Comparison of ENCODE assay signal across 8 cellular contexts in genomic region chr11:44564653-44565007, GRCh38. TPM values are rescaled to one million over a fixed set of nuclear protein-coding genes. Genes with fewer than 3 reads are reported as not detected.
A peak's percentile ranks its signal among the peaks of the same experiment; 100 is the strongest.
DNase-seq lines count a peak whose midpoint lies in the region; ATAC-seq and TF ChIP-seq lines count a peak whose summit lies in the region.

No MANE protein-coding gene starts in this region.

- peak overlapping the region; percentile 96 to 99 for H3K27ac ChIP-seq in prostate gland

- TF ChIP-seq POLR2A in prostate gland (IDR thresholded peaks at IDR 0.05) = no peak

- H3K4me3 Mint-ChIP-seq in activated T-helper 17 cell treated with anti-CD3 and anti-CD28 coated beads, Interleukin-2, amount 50 U/mL, for 72 hours = peak overlapping the region; percentile 91

- no peak for TF ChIP-seq CTCF in prostate gland (IDR thresholded peaks at IDR 0.05)

- intact Hi-C loops in left cardiac atrium (cut with DNase I) (loop anchor here (5.0 to 10.0 kb wide), 2 partner anchors 348 to 350 kb away; no protein-coding TSS in a partner anchor), prostate gland (cut with DNase I) (loop anchor here (2.0 to 10.0 kb wide), 3 partner anchors 28 to 333 kb away; partner anchors contain the start of gene TSPAN18)

- H3K36me3 Mint-ChIP-seq in activated T-helper 17 cell treated with anti-CD3 and anti-CD28 coated beads, Interleukin-2, amount 50 U/mL, for 72 hours (ENCODE audit: low read depth) = peaks cover 41% of the 10 kb centered on the region

- H3K9me3 ChIP-seq in prostate gland = no peaks in the 10 kb centered on the region

- no peaks in the 10 kb centered on the region for H3K27me3 Mint-ChIP-seq in activated T-helper 17 cell treated with anti-CD3 and anti-CD28 coated beads, Interleukin-2, amount 50 U/mL, for 72 hours

- H3K4me3 ChIP-seq in prostate gland = peak overlapping the region; percentile 38 to 51

- DNase-seq in SHP77 (lab: John Stamatoyannopoulos, UW) (peak; percentile 36 to 58), SHP77 treated with DMSO at 0.1 percent for 48 hours (lab: John Stamatoyannopoulos, UW) (no peak), NCI-H128 (lab: John Stamatoyannopoulos, UW; ENCODE audit: unreplicated experiment) (peak; percentile 70), left cardiac atrium (peak; percentile 88), prostate gland (ENCODE audit: low spot score) (peak; percentile 92)

- H3K4me1 Mint-ChIP-seq in activated T-helper 17 cell treated with anti-CD3 and anti-CD28 coated beads, Interleukin-2, amount 50 U/mL, for 72 hours = peaks cover 15% of the 10 kb centered on the region

- H3K4me1 ChIP-seq in prostate gland (replicated peaks) = peaks cover 8% of the 10 kb centered on the region

- H3K27ac Mint-ChIP-seq in activated T-helper 17 cell treated with anti-CD3 and anti-CD28 coated beads, Interleukin-2, amount 50 U/mL, for 72 hours = peak overlapping the region; percentile 33

- 6% methylated on average over 8 of the region's 8 CpGs for WGBS in prostate gland

- H3K36me3 ChIP-seq in prostate gland = no peaks in the 10 kb centered on the region

- no peaks in the 10 kb centered on the region for H3K9me3 Mint-ChIP-seq in activated T-helper 17 cell treated with anti-CD3 and anti-CD28 coated beads, Interleukin-2, amount 50 U/mL, for 72 hours

- H3K27me3 ChIP-seq in prostate gland (replicated peaks; ENCODE audit: insufficient read depth) = no peaks in the 10 kb centered on the region

- no peak for ATAC-seq in activated T-helper 17 cell treated with anti-CD3 and anti-CD28 coated beads, Interleukin-2, amount 50 U/mL, for 72 hours (replicated peaks)
- peak; percentile 52 to 72 for ATAC-seq in left cardiac atrium
- ATAC-seq in GM18498 (IDR thresholded peaks at IDR 0.05; ENCODE audit: unreplicated experiment) = no peak
- ATAC-seq in GM18519 (IDR thresholded peaks at IDR 0.05; ENCODE audit: low FRiP score, unreplicated experiment) = no peak

RNA-seq across cellular contexts. Expression of gene CD82, which starts 0.8 kb away (rescaled TPM):
- total RNA-seq in activated T-helper 17 cell treated with anti-CD3 and anti-CD28 coated beads, Interleukin-2, amount 50 U/mL, for 72 hours = 100 to 1,000 TPM; 147 to 620 TPM
- total RNA-seq in left cardiac atrium (10 to 100 TPM; 22.0 to 35.3 TPM), prostate gland (10 to 100 TPM; 35.1 to 54.6 TPM)

Comparison
In these comparisons a context has a peak if more than half of its experiments do, and no peak if none do; other contexts are left out.
1. ATAC-seq: peak in left cardiac atrium (2 of 2); none in activated T-helper 17 cell treated with anti-CD3 and anti-CD28 coated beads, Interleukin-2, amount 50 U/mL, for 72 hours (single experiment), GM18498 (single experiment) and GM18519 (single experiment).